ENCODE assay signal across 8 cellular contexts in the genomic region with DNA sequence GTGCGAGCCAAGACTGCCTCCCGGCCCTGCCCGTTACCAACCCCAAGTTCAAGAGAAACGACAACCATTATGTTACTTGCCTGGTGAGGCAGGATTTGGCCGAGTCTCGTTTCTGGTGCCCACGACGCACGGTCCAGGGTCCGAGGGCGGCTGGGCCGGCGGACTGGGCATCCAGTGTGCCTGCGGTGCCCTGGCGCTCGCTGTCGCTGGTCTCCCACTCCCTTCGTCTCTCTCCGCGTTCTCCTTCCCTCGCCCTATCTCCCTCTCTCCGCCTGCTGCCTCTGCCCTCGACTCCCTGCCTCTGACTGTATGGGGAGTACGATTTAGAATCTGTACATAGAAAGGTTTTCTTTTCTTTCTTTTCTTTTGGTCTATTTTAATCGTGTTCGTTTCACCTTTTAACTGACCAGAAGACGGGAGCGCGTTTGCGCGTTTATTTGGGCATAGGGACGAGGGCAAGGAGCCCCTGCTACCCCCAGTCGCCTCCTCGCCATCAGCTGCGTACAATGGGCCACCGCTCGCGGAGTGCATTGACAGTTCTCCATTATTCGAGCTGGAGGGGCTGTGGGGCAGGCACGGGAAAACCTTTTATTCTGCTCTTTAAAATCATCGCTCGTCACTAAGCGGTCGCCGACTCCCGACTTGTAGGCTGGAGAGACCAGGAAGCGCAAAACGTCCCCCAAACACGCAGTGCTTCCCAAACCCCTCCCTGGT. TPM values are rescaled to one million over a fixed set of nuclear protein-coding genes. Genes with fewer than 3 reads are reported as not detected.
DNase-seq lines count a peak whose midpoint lies in the region; ATAC-seq, FAIRE-seq and TF ChIP-seq lines count a peak whose summit lies in the region.

No MANE protein-coding gene starts in this region.

- no peak for TF ChIP-seq CTCF in BJ (IDR thresholded peaks at IDR 0.05; ENCODE audit: insufficient read depth, low read depth, low read length)
- TF ChIP-seq CTCF in HCT116 (IDR thresholded peaks at IDR 0.05 in 2 of 3, conservative IDR thresholded peaks at IDR 0.05 in 1 of 3; ENCODE audit: borderline replicate concordance in 1 of 3, insufficient read depth in 1 of 3, low read depth in 2 of 3, low read length in 2 of 3), result no peak
- no peak for TF ChIP-seq CTCF in ascending aorta (IDR thresholded peaks at IDR 0.05)
- no peak for TF ChIP-seq CTCF in kidney (IDR thresholded peaks at IDR 0.05; ENCODE audit: borderline replicate concordance, extremely low read depth, insufficient read depth)
- TF ChIP-seq CTCF in thoracic aorta (IDR thresholded peaks at IDR 0.05), result no peak

- TF ChIP-seq RAD21 in HCT116 (IDR thresholded peaks at IDR 0.05; ENCODE audit: low read depth), result no peak

- TF ChIP-seq POLR2A in HCT116 (IDR thresholded peaks at IDR 0.05; ENCODE audit: borderline replicate concordance, extremely low read depth, insufficient read depth, insufficient read length), result no peak

- POLR2A ChIA-PET in BJ (lab: Charles Lee), result no interaction called here
- POLR2A ChIA-PET in HCT116 (lab: Charles Lee), result no interaction called here

- no peaks in the 10 kb centered on the region for H3K79me2 ChIP-seq in HCT116 (ENCODE audit: insufficient read depth, low read length)

- H3K4me2 ChIP-seq in HCT116 (ENCODE audit: low read length), result peak overlapping the region; percentile 98

- H2AFZ ChIP-seq in HCT116 (ENCODE audit: low read depth, low read length, poor library complexity, severe bottlenecking), result peak overlapping the region; percentile 62

- H3K4me3 ChIP-seq in BJ (ENCODE audit: low read depth, low read length), result peak overlapping the region; percentile 75
- H3K4me3 ChIP-seq in HCT116 (replicated peaks in 1 of 2; ENCODE audit: low read depth in 1 of 2, low read length in 2 of 2), result peak overlapping the region; percentile 70 to 85
- H3K4me3 ChIP-seq in ascending aorta, result peak overlapping the region; percentile 67 to 89
- peak overlapping the region; percentile 85 to 88 for H3K4me3 ChIP-seq in kidney (ENCODE audit: low read length in 2 of 2)
- H3K4me3 ChIP-seq in thoracic aorta, result peak overlapping the region; percentile 81

- no peaks in the 10 kb centered on the region for H3K9me2 ChIP-seq in HCT116 (ENCODE audit: insufficient read depth)

- intact Hi-C loops in HCT116 (cut with micrococcal nuclease), result loop anchor here (2.0 to 10.0 kb wide), 7 partner anchors 337 to 1314 kb away; no protein-coding TSS in a partner anchor
- intact Hi-C loops in ascending aorta (cut with DNase I), result loop anchor here (1.0 kb wide), 1 partner anchor 219 kb away; no protein-coding TSS in a partner anchor
- intact Hi-C loops in kidney (cut with DNase I), result no loop called here

- H3K9ac ChIP-seq in HCT116 (ENCODE audit: low read length) (peak overlapping the region; percentile 64), kidney (ENCODE audit: low read length in 2 of 2) (peak overlapping the region; percentile 94 to 95)

- FAIRE-seq in kidney (lab: Jason Lieb, UNC), result no peak

- H3K27me3 ChIP-seq in BJ (ENCODE audit: control insufficient read depth, insufficient read depth, low read length), result no peaks in the 10 kb centered on the region
- no peaks in the 10 kb centered on the region for H3K27me3 ChIP-seq in HCT116 (ENCODE audit: insufficient read depth, low read length)
- peaks cover 6% of the 10 kb centered on the region for H3K27me3 ChIP-seq in ascending aorta
- H3K27me3 ChIP-seq in thoracic aorta (replicated peaks; ENCODE audit: insufficient read depth), result peaks cover 1% of the 10 kb centered on the region

- RAD21 ChIA-PET in HCT116 (lab: Charles Lee; ENCODE audit: low non-redundant PET in 1 of 2, low total read pairs in 2 of 2, uncharacterized antibody in 2 of 2, unreplicated experiment in 2 of 2), result interaction anchor here in 1 of 2 experiments (0.6 kb wide), 1 partner anchor 1313 kb away, joined by 3 read pairs; no protein-coding TSS in a partner anchor

- H4K20me1 ChIP-seq in HCT116 (ENCODE audit: insufficient read depth), result no peaks in the 10 kb centered on the region

- BruUV-seq in HCT116 (replicated peaks; lab: Mats Ljungman, UMichigan), result TSS peak; percentile 51

- ATAC-seq in HCT116, result peak; percentile 0; the same call in 1 of the 2 replicates
- ATAC-seq in thoracic aorta (ENCODE audit: insufficient number of reproducible peaks, low FRiP score, low read depth), result no peak
- no peak for ATAC-seq in HG02885 (IDR thresholded peaks at IDR 0.05; ENCODE audit: poor library complexity, unreplicated experiment)

- CTCF ChIA-PET in BJ (lab: Yijun Ruan, JAX), result interaction anchor here (0.6 to 1.6 kb wide), 4 partner anchors 9 to 892 kb away, joined by 3 to 4 read pairs (median 4); no protein-coding TSS in a partner anchor
- CTCF ChIA-PET in HCT116 (lab: Charles Lee), result no interaction called here

- no peak for DNase-seq in BJ (ENCODE audit: low read depth)
- DNase-seq in HCT116 (ENCODE audit: low read depth, low spot score), result no peak
- no peak for DNase-seq in ascending aorta (ENCODE audit: low spot score in 2 of 2)
- no peak for DNase-seq in kidney
- no peak for DNase-seq in thoracic aorta (ENCODE audit: low spot score)
- no peak for DNase-seq in mesenteric fat pad (ENCODE audit: low spot score)
- no peak for DNase-seq in central memory CD4-positive, alpha-beta T cell

- peak overlapping the region; percentile 99 for H3K27ac ChIP-seq in HCT116 (ENCODE audit: low read depth, low read length)
- peak overlapping the region in 1 of 2 donors; percentile 9 for H3K27ac ChIP-seq in ascending aorta
- peak overlapping the region; percentile 95 for H3K27ac ChIP-seq in kidney (ENCODE audit: low read depth in 2 of 2, low read length in 2 of 2)
- no peak overlapping the region for H3K27ac ChIP-seq in thoracic aorta

- peaks cover 19 to 24% of the 10 kb centered on the region in 2 experiments for H3K4me1 ChIP-seq in HCT116 (ENCODE audit: control insufficient read depth in 1 of 2, insufficient read depth in 2 of 2, low read length in 2 of 2)
- H3K4me1 ChIP-seq in ascending aorta, result peaks cover 10 to 27% of the 10 kb centered on the region in 2 donors
- H3K4me1 ChIP-seq in kidney (ENCODE audit: control insufficient read depth in 1 of 2, insufficient read depth in 1 of 2, low read depth in 1 of 2, low read length in 2 of 2), result peaks cover 0 to 8% of the 10 kb centered on the region in 2 donors
- H3K4me1 ChIP-seq in thoracic aorta (ENCODE audit: control insufficient read depth in 1 of 2, low read depth in 2 of 2), result peaks cover 31 to 46% of the 10 kb centered on the region in 2 donors

- H3K36me3 ChIP-seq in BJ (ENCODE audit: control insufficient read depth, insufficient read depth, low read length) (no peaks in the 10 kb centered on the region; the same call in 1 of the 2 replicates), HCT116 (ENCODE audit: control insufficient read depth in 1 of 2, insufficient read depth in 2 of 2, low read length in 2 of 2) (no peaks in the 10 kb centered on the region), ascending aorta (no peaks in the 10 kb centered on the region), kidney (ENCODE audit: control insufficient read depth in 1 of 2, insufficient read depth in 2 of 2, low read length in 2 of 2) (no peaks in the 10 kb centered on the region), thoracic aorta (no peaks in the 10 kb centered on the region)

- H3K9me3 ChIP-seq in HCT116 (ENCODE audit: control insufficient read depth in 1 of 2, insufficient read depth in 1 of 2, low read depth in 1 of 2, low read length in 2 of 2) (no peaks in the 10 kb centered on the region), ascending aorta (no peaks in the 10 kb centered on the region), kidney (ENCODE audit: control insufficient read depth in 1 of 2, low read length in 2 of 2) (no peaks in the 10 kb centered on the region), thoracic aorta (no peaks in the 10 kb centered on the region)

TF ChIP-seq in HCT116, 20 proteins besides CTCF, POLR2A, EP300 and RAD21:
- TF ChIP-seq POLR2AphosphoS5 (IDR thresholded peaks at IDR 0.05; ENCODE audit: low read depth, low read length) (peak; percentile 11; the same call in 1 of the 2 replicates), TCF7L2 (IDR thresholded peaks at IDR 0.05; ENCODE audit: borderline replicate concordance, extremely low read depth, insufficient read depth, insufficient read length) (no peak)
- TF ChIP-seq, protein P1, sequence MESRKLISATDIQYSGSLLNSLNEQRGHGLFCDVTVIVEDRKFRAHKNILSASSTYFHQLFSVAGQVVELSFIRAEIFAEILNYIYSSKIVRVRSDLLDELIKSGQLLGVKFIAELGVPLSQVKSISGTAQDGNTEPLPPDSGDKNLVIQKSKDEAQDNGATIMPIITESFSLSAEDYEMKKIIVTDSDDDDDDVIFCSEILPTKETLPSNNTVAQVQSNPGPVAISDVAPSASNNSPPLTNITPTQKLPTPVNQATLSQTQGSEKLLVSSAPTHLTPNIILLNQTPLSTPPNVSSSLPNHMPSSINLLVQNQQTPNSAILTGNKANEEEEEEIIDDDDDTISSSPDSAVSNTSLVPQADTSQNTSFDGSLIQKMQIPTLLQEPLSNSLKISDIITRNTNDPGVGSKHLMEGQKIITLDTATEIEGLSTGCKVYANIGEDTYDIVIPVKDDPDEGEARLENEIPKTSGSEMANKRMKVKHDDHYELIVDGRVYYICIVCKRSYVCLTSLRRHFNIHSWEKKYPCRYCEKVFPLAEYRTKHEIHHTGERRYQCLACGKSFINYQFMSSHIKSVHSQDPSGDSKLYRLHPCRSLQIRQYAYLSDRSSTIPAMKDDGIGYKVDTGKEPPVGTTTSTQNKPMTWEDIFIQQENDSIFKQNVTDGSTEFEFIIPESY (IDR thresholded peaks at IDR 0.05; ENCODE audit: extremely low read depth, insufficient replicate concordance, low read length), result no peak
- TF ChIP-seq, protein P2, sequence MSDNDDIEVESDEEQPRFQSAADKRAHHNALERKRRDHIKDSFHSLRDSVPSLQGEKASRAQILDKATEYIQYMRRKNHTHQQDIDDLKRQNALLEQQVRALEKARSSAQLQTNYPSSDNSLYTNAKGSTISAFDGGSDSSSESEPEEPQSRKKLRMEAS (IDR thresholded peaks at IDR 0.05), result no peak

RNA-seq across cellular contexts. Expression of gene NR2F1-AS1, which starts 0.5 kb away (rescaled TPM):
- polyA plus RNA-seq in BJ (2011; rRNA removed), result 13.7 and 27.3 TPM in 2 replicates
- polyA minus RNA-seq in BJ (2011; rRNA and poly(A)+ RNA removed), result 11.6 and 12.3 TPM in 2 replicates
- 20.1 TPM for total RNA-seq in HCT116 (2021; ENCODE audit: unreplicated experiment)
- polyA plus RNA-seq in HCT116 (2012), result 12.7 and 18.1 TPM in 2 replicates
- total RNA-seq in ascending aorta, result 0.85 TPM
- total RNA-seq in kidney, result 13.0 TPM
- 16.0 TPM for polyA plus RNA-seq in kidney (ENCODE audit: insufficient read depth, low read depth, low replicate concordance)
- 1 to 10 TPM in 1 of 2 donors, under 1 TPM in 1; 0.54 to 8.7 TPM for total RNA-seq in thoracic aorta
- 23.2 TPM for total RNA-seq in mesenteric fat pad

RNA-seq across cellular contexts. Expression of gene NR2F1, which starts 2.5 kb away (rescaled TPM):
- 24.6 and 39.4 TPM in 2 replicates for polyA plus RNA-seq in BJ (2011; rRNA removed)
- polyA minus RNA-seq in BJ (2011; rRNA and poly(A)+ RNA removed), result 33.9 and 37.2 TPM in 2 replicates
- total RNA-seq in HCT116 (2021; ENCODE audit: unreplicated experiment), result 51.2 TPM
- 63.0 and 64.6 TPM in 2 replicates for polyA plus RNA-seq in HCT116 (2012)
- 8.0 TPM for total RNA-seq in ascending aorta
- total RNA-seq in kidney, result 49.5 TPM
- 22.8 TPM for polyA plus RNA-seq in kidney (ENCODE audit: insufficient read depth, low read depth, low replicate concordance)
- total RNA-seq in thoracic aorta, result 1 to 10 TPM; 1.1 to 3.4 TPM
- total RNA-seq in mesenteric fat pad, result 71.5 TPM

Comparison
In these comparisons a context has a peak if more than half of its experiments do, and no peak if none do; other contexts are left out.
1. H3K27ac ChIP-seq: peak in HCT116 (single experiment) and kidney (2 of 2); none in thoracic aorta (0 of 2).
2. Peak in every context shown above with its lines, with median percentiles within 50 percentile points of each other: H3K4me3 ChIP-seq.